19 cellular contexts compared by ENCODE assay signal in the genomic region with DNA sequence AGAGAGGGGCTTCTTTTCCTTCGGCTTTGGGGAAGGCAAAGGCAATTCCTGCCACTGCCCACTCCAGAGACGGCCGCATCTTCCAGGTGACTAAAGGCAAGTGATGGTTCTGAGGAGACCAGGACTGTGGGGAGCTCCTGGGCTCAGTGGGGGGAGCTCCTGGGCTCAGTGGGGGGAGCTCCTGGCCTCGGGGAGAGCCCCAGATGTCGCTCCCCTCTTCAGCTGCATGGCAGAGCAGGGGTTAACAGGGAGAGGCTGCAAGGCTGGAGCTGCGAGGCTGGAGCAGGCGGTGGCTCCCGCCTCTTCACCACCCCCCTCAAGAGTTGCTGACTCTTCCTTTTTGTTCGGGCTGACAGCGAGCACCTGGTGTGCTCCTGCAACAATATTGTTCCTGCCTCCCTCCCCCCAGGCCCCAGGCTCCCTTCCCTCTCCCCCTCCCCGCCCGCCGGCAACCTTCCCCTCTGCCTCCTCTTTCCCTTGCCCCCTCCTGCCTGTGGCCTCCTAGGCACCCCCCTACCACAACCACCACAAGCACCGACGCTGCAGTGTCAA. TPM values are rescaled to one million over a fixed set of nuclear protein-coding genes. Genes with fewer than 3 reads are reported as not detected.
A peak's percentile ranks its signal among the peaks of the same experiment; 100 is the strongest.
DNase-seq lines count a peak whose midpoint lies in the region; ATAC-seq, FAIRE-seq and TF ChIP-seq lines count a peak whose summit lies in the region.
"Had no signal": no experiment of that assay in that cellular context is flagged by ENCODE, and none has a peak within 500 bp of the region (broad histone marks: within the 10 kb centered on the region; RNA-seq: fewer than 3 reads in every experiment).

No MANE protein-coding gene starts in this region.

- no peak for TF ChIP-seq EP300 in A549 (IDR thresholded peaks at IDR 0.05)

- no peaks in the 10 kb centered on the region for H3K4me1 Mint-ChIP-seq in activated T-helper 17 cell treated with anti-CD3 and anti-CD28 coated beads, Interleukin-2, amount 50 U/mL, for 72 hours

- TF ChIP-seq RAD21 in A549 (conservative IDR thresholded peaks at IDR 0.05 in 1 of 2, IDR thresholded peaks at IDR 0.05 in 1 of 2), result no peak

- no peak for FAIRE-seq in A549 (lab: Jason Lieb, UNC)
- FAIRE-seq: islet of Langerhans had no signal

- no peaks in the 10 kb centered on the region for H3K9me3 Mint-ChIP-seq in activated T-helper 17 cell treated with anti-CD3 and anti-CD28 coated beads, Interleukin-2, amount 50 U/mL, for 72 hours
- H3K9me3 Mint-ChIP-seq: T-helper 2 cell treated with Interferon-gamma antibody and Interleukin-4, amounts not matched to agents 5 μg/mL and 100 μg/mL, for 36 hours had no signal

- H3K4me3 ChIP-seq in A549 (no peak overlapping the region), HUES64 (ENCODE audit: low read length) (peak overlapping the region; percentile 24; the same call in 1 of the 2 replicates)
- H3K4me3 ChIP-seq: upper lobe of left lung had no signal

- no peak overlapping the region for H3K27ac Mint-ChIP-seq in activated T-helper 17 cell treated with anti-CD3 and anti-CD28 coated beads, Interleukin-2, amount 50 U/mL, for 72 hours
- H3K27ac Mint-ChIP-seq: T-helper 2 cell treated with Interferon-gamma antibody and Interleukin-4, amounts not matched to agents 5 μg/mL and 100 μg/mL, for 36 hours had no signal

- TF ChIP-seq POLR2A in A549 (IDR thresholded peaks at IDR 0.05; ENCODE audit: low read length), result no peak

- DNase-seq in A549 (ENCODE audit: low read depth in 1 of 2, low spot score in 1 of 2), result no peak
- DNase-seq in NCI-H2227 (lab: John Stamatoyannopoulos, UW; ENCODE audit: unreplicated experiment), result peak; percentile 86
- peak in 28 of 42 donors; percentile 20 to 79 (median 52) for DNase-seq in head of caudate nucleus
- DNase-seq in posterior vena cava (ENCODE audit: low spot score), result no peak
- DNase-seq in SK-N-DZ (ENCODE audit: low spot score), result no peak
- DNase-seq in GM20000 (ENCODE audit: low spot score), result no peak
- DNase-seq: activated CD4-positive, alpha-beta T cell treated with anti-CD3 and anti-CD28 coated beads, Interleukin-2, amount 50 U/mL, for 4 hours; activated effector memory CD4-positive, alpha-beta T cell treated with Interleukin-2 at 50 U/mL for 16 hours; dorsolateral prefrontal cortex; stimulated activated CD4-positive, alpha-beta T cell treated with anti-CD3 and anti-CD28 coated beads, Interleukin-1b, Interleukin-23, amount 100 ng/mL, for 48 hours; upper lobe of left lung had no signal

- no peak overlapping the region for H3K9ac ChIP-seq in HUES64 (ENCODE audit: low read depth, low read length)

- H3K36me3 ChIP-seq in HUES64 (ENCODE audit: insufficient read depth, low read length), result no peaks in the 10 kb centered on the region
- H3K36me3 ChIP-seq: upper lobe of left lung had no signal

- no peaks in the 10 kb centered on the region for H3K36me3 Mint-ChIP-seq in activated T-helper 17 cell treated with anti-CD3 and anti-CD28 coated beads, Interleukin-2, amount 50 U/mL, for 72 hours (ENCODE audit: low read depth)

- POLR2A ChIA-PET in A549 (lab: Yijun Ruan, JAX), result interaction anchor here (0.6 kb wide), 1 partner anchor 206 kb away, joined by 3 read pairs; no protein-coding TSS in a partner anchor

- H3K4me2 ChIP-seq in A549, result 0 out of 3 replicates have a peak overlapping the region, but pooled peaks have one; percentile 23

- H3K9me3 ChIP-seq in A549, result no peaks in the 10 kb centered on the region
- no peaks in the 10 kb centered on the region for H3K9me3 ChIP-seq in HUES64 (ENCODE audit: insufficient read depth, low read depth, low read length)
- H3K9me3 ChIP-seq: upper lobe of left lung had no signal

- WGBS in A549 (ENCODE audit: missing lambda C conversion rate), result 53% methylated on average over 9 of the region's 15 CpGs
- WGBS in HUES64, result 7% methylated on average over 14 of the region's 15 CpGs

- H3K27ac ChIP-seq in A549 (no peak overlapping the region), HUES64 (ENCODE audit: low read depth, low read length) (no peak overlapping the region)
- H3K27ac ChIP-seq: dorsolateral prefrontal cortex, HL-60, upper lobe of left lung had no signal

- ATAC-seq in A549, result no peak
- ATAC-seq in activated T-helper 17 cell treated with anti-CD3 and anti-CD28 coated beads, Interleukin-2, amount 50 U/mL, for 72 hours (replicated peaks), result no peak
- ATAC-seq: Panc1 had no signal

- peaks cover 75% of the 10 kb centered on the region for H3K27me3 Mint-ChIP-seq in activated T-helper 17 cell treated with anti-CD3 and anti-CD28 coated beads, Interleukin-2, amount 50 U/mL, for 72 hours

- TF ChIP-seq CTCF in A549 (IDR thresholded peaks at IDR 0.05), result no peak
- TF ChIP-seq CTCF in GM20000 (IDR thresholded peaks at IDR 0.05; ENCODE audit: extremely low read depth, missing control alignments), result no peak

- H3K4me1 ChIP-seq in A549, result peaks cover 3% of the 10 kb centered on the region; the same call in 1 of the 3 replicates
- H3K4me1 ChIP-seq in HUES64 (ENCODE audit: insufficient read depth, low read length), result peaks cover 40% of the 10 kb centered on the region

- no peak overlapping the region for H3K4me3 Mint-ChIP-seq in activated T-helper 17 cell treated with anti-CD3 and anti-CD28 coated beads, Interleukin-2, amount 50 U/mL, for 72 hours
- H3K4me3 Mint-ChIP-seq: T-helper 2 cell treated with Interferon-gamma antibody and Interleukin-4, amounts not matched to agents 5 μg/mL and 100 μg/mL, for 36 hours had no signal

- intact Hi-C loops in head of caudate nucleus (cut with DNase I), result loop anchor here (10.0 kb wide), 1 partner anchor 159 kb away; no protein-coding TSS in a partner anchor
- intact Hi-C loops in posterior vena cava (cut with DNase I), result loop anchor here in 1 of 2 donors (10.0 kb wide), 1 partner anchor 279 kb away; no protein-coding TSS in a partner anchor

- CTCF ChIA-PET in A549 (lab: Yijun Ruan, JAX), result interaction anchor here (0.9 to 15.8 kb wide), 5 partner anchors 10 to 125 kb away, joined by 3 to 253 read pairs (median 4); no protein-coding TSS in a partner anchor

- peaks cover 96% of the 10 kb centered on the region for H3K27me3 ChIP-seq in HUES64 (ENCODE audit: insufficient read depth, low read length)

TF ChIP-seq in A549, 52 proteins besides CTCF, POLR2A, EP300 and RAD21:
- TF ChIP-seq MAFK (IDR thresholded peaks at IDR 0.05; ENCODE audit: partially characterized antibody), result peak; percentile 39
- no peak for TF ChIP-seq FOXS1 (CRISPR knock-in tag; IDR thresholded peaks at IDR 0.05)

RNA-seq across cellular contexts. Expression of a gene that starts 56.3 kb away (rescaled TPM):
- not detected in 2 replicates for polyA plus RNA-seq in A549 (2011; rRNA removed)
- 0.01 TPM in 1 of 2 replicates, not detected in the other for polyA plus RNA-seq in A549 (2012; cell fraction: cytosol; rRNA removed)
- polyA plus RNA-seq in A549 (2012; cell fraction: nucleus; rRNA removed), result not detected in 2 replicates
- not detected in 3 replicates for polyA plus RNA-seq in A549 (2017; fragmentation: RNase III; extraction: RNeasy Plus Mini Kit Qiagen cat#74134 plus additional on column Dnase treatment)
- not detected in 2 replicates for polyA minus RNA-seq in A549 (2011; rRNA and poly(A)+ RNA removed)
- polyA plus RNA-seq in HUES64 (2013, experiment 1 of 2), result not detected
- polyA plus RNA-seq in HUES64 (2013, experiment 2 of 2), result not detected
- total RNA-seq in posterior vena cava, result not detected
- not detected for total RNA-seq in activated T-helper 17 cell treated with anti-CD3 and anti-CD28 coated beads, Interleukin-2, amount 50 U/mL, for 72 hours
- polyA plus RNA-seq in SK-N-DZ (2014; cell fraction: cytosol; rRNA removed), result not detected in 2 replicates
- not detected in 2 replicates for polyA plus RNA-seq in SK-N-DZ (2014; cell fraction: nucleus; rRNA removed)
- total RNA-seq: M059J, mononuclear cell had no signal

Comparison
In these comparisons a context has a peak if more than half of its experiments do, and no peak if none do; other contexts are left out.
1. DNase-seq: peak in NCI-H2227 (single experiment) and head of caudate nucleus (28 of 42); none in A549 (0 of 2), posterior vena cava (single experiment), SK-N-DZ (single experiment) and GM20000 (single experiment).